In the genomic region with DNA sequence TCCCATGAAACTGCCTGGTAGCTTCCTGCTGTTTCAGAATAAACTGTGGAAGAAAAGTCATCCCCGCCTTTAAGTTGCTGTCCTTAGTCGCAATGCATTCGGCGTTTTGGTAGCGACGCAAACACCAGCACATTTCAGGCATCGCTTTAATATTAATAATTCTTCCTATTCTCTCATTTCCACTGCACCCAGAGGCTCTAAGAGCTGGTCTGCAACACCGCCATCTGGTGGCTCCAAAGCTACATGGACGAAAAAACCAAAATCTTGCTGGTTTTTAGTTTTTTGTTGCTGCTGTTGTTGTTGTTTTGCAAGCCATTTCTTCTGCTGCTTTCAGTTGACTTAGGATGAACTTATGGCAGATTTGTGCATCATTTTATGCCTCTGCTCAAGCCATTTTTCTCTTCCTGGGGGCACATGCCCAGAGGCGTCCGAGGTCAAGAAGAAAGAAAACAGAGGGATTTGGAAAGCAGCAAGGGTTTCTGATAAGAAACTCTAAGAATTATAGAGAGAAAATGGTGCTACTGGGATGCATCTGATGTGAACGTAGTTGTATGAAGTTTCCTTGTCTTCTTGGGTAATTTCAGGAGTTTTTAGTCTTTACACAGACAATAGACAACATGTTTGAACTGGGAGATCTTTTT, we compare ENCODE assay signal across 9 cellular contexts.
DNase-seq lines count a peak whose midpoint lies in the region; ATAC-seq, FAIRE-seq and TF ChIP-seq lines count a peak whose summit lies in the region.
"Had no signal": no experiment of that assay in that cellular context is flagged by ENCODE, and none has a peak within 500 bp of the region (broad histone marks: within the 10 kb centered on the region; RNA-seq: fewer than 3 reads in every experiment).

No MANE protein-coding gene starts in this region.

- no peak overlapping the region for H3K4me3 Mint-ChIP-seq in activated CD8-positive, alpha-beta T cell treated with anti-CD3 and anti-CD28 coated beads, Interleukin-2, amount 10 ng/mL, durations not matched to agents 7 days and 5 days
- H3K4me3 Mint-ChIP-seq: stimulated activated naive CD8-positive, alpha-beta T cell treated with anti-CD3 and anti-CD28 coated beads, Interleukin-15, amount 100 ng/mL, for 72 hours had no signal

- no peaks in the 10 kb centered on the region for H3K9me3 ChIP-seq in AG04450 (ENCODE audit: control insufficient read depth, insufficient read depth, low read length)
- H3K9me3 ChIP-seq in right cardiac atrium (ENCODE audit: control insufficient read depth, low read length): no peaks in the 10 kb centered on the region
- H3K9me3 ChIP-seq in small intestine (ENCODE audit: control insufficient read depth, low read depth): peaks cover 1% of the 10 kb centered on the region

- H3K27me3 Mint-ChIP-seq in activated CD8-positive, alpha-beta T cell treated with anti-CD3 and anti-CD28 coated beads, Interleukin-2, amount 10 ng/mL, durations not matched to agents 7 days and 5 days (ENCODE audit: low read depth): no peaks in the 10 kb centered on the region

- H3K27me3 ChIP-seq in AG04450 (ENCODE audit: control insufficient read depth, insufficient read depth, low read length) (no peaks in the 10 kb centered on the region), right cardiac atrium (ENCODE audit: control insufficient read depth, insufficient read depth) (no peaks in the 10 kb centered on the region), small intestine (ENCODE audit: control insufficient read depth in 2 of 2, insufficient read depth in 2 of 2, low read length in 2 of 2) (no peaks in the 10 kb centered on the region)

- peaks cover 6% of the 10 kb centered on the region for H3K9me3 Mint-ChIP-seq in activated CD8-positive, alpha-beta T cell treated with anti-CD3 and anti-CD28 coated beads, Interleukin-2, amount 10 ng/mL, durations not matched to agents 7 days and 5 days (ENCODE audit: insufficient read depth)

- H3K4me1 Mint-ChIP-seq in activated CD8-positive, alpha-beta T cell treated with anti-CD3 and anti-CD28 coated beads, Interleukin-2, amount 10 ng/mL, durations not matched to agents 7 days and 5 days (ENCODE audit: low read depth): no peaks in the 10 kb centered on the region
- H3K4me1 Mint-ChIP-seq: stimulated activated naive CD8-positive, alpha-beta T cell treated with anti-CD3 and anti-CD28 coated beads, Interleukin-15, amount 100 ng/mL, for 72 hours had no signal

- POLR2A ChIA-PET in AG04450 (lab: Yijun Ruan, JAX): no interaction called here
- POLR2A ChIA-PET in activated CD8-positive, alpha-beta T cell treated with anti-CD3 and anti-CD28 coated beads, Interleukin-2, amount 10 ng/mL, durations not matched to agents 7 days and 5 days (lab: Charles Lee): no interaction called here

- H3K27ac ChIP-seq in AG04450 (ENCODE audit: low read depth, low read length) (no peak overlapping the region), right cardiac atrium (ENCODE audit: low read length) (no peak overlapping the region), small intestine (ENCODE audit: low read depth in 1 of 2, low read length in 1 of 2) (no peak overlapping the region)

- H3K4me1 ChIP-seq in right cardiac atrium (ENCODE audit: control insufficient read depth, insufficient read depth, low read length) (no peaks in the 10 kb centered on the region), small intestine (ENCODE audit: control insufficient read depth in 2 of 2, insufficient read depth in 1 of 2, low read depth in 1 of 2, low read length in 1 of 2) (no peaks in the 10 kb centered on the region)

- peak; percentile 89 for TF ChIP-seq CTCF in AG04450 (IDR thresholded peaks at IDR 0.05; ENCODE audit: low read depth, low read length)
- peak; percentile 68 for TF ChIP-seq CTCF in GM12865 (IDR thresholded peaks at IDR 0.05; ENCODE audit: insufficient read depth, low read depth, low read length, missing control alignments)

- no peak for DNase-seq in AG04450 (ENCODE audit: low read depth, low spot score)
- DNase-seq in GM12865 (ENCODE audit: low read depth): peak; percentile 34
- DNase-seq in NCI-H146 treated with DMSO at 0.1 percent for 48 hours (lab: John Stamatoyannopoulos, UW; ENCODE audit: unreplicated experiment): peak; percentile 35
- DNase-seq in activated CD8-positive, alpha-beta T cell treated with anti-CD3 and anti-CD28 coated beads, Interleukin-2, amount 10 ng/mL, durations not matched to agents 7 days and 5 days: peak; percentile 23
- peak; percentile 26 to 67 (median 37) for DNase-seq in right cardiac atrium
- DNase-seq in small intestine: peak; percentile 3
- no peak for DNase-seq in activated gamma-delta T cell treated with Interleukin-2 at 50 U/mL for 16 hours

- intact Hi-C loops in right cardiac atrium (cut with DNase I): loop anchor here in 2 of 4 donors (5.0 to 10.0 kb wide), 2 partner anchors 901 to 904 kb away; no protein-coding TSS in a partner anchor

- CTCF ChIA-PET in AG04450 (lab: Charles Lee): interaction anchor here (0.6 to 3.5 kb wide), 23 partner anchors 7 to 1035 kb away, joined by 3 to 50 read pairs (median 3); no protein-coding TSS in a partner anchor
- CTCF ChIA-PET in activated CD8-positive, alpha-beta T cell treated with anti-CD3 and anti-CD28 coated beads, Interleukin-2, amount 10 ng/mL, durations not matched to agents 7 days and 5 days (lab: Charles Lee): no interaction called here

- ATAC-seq in activated CD8-positive, alpha-beta T cell treated with anti-CD3 and anti-CD28 coated beads, Interleukin-2, amount 10 ng/mL, durations not matched to agents 7 days and 5 days: no peak
- ATAC-seq in right cardiac atrium (peak in 1 of 2 donors; percentile 51), HG02870 (IDR thresholded peaks at IDR 0.05; ENCODE audit: unreplicated experiment) (no peak)
- ATAC-seq: stimulated activated naive CD8-positive, alpha-beta T cell treated with anti-CD3 and anti-CD28 coated beads, Interleukin-15, amount 100 ng/mL, for 72 hours had no signal

- H3K36me3 ChIP-seq in small intestine (ENCODE audit: control insufficient read depth in 2 of 2, insufficient read depth in 2 of 2, low read length in 2 of 2): no peaks in the 10 kb centered on the region

- H3K4me3 ChIP-seq in AG04450 (ENCODE audit: low read depth, low read length) (no peak overlapping the region), GM12865 (ENCODE audit: low read depth, low read length) (no peak overlapping the region), right cardiac atrium (ENCODE audit: low read length) (no peak overlapping the region), small intestine (ENCODE audit: low read depth in 1 of 2, low read length in 2 of 2) (no peak overlapping the region)

- H3K27ac Mint-ChIP-seq in activated CD8-positive, alpha-beta T cell treated with anti-CD3 and anti-CD28 coated beads, Interleukin-2, amount 10 ng/mL, durations not matched to agents 7 days and 5 days: no peak overlapping the region
- H3K27ac Mint-ChIP-seq: stimulated activated naive CD8-positive, alpha-beta T cell treated with anti-CD3 and anti-CD28 coated beads, Interleukin-15, amount 100 ng/mL, for 72 hours had no signal

- H3K36me3 Mint-ChIP-seq in activated CD8-positive, alpha-beta T cell treated with anti-CD3 and anti-CD28 coated beads, Interleukin-2, amount 10 ng/mL, durations not matched to agents 7 days and 5 days (ENCODE audit: low read depth): no peaks in the 10 kb centered on the region

- no peak for FAIRE-seq in small intestine (lab: Jason Lieb, UNC)

- 22% methylated on average over 12 of the region's 12 CpGs for WGBS in right cardiac atrium
- 38 to 50% (median 45%) methylated on average over 12 of the region's 12 CpGs for WGBS in small intestine, 3 donors

Comparison
In these comparisons a context has a peak if more than half of its experiments do, and no peak if none do; other contexts are left out.
1. DNase-seq: peak in GM12865 (single experiment), NCI-H146 treated with DMSO at 0.1 percent for 48 hours (single experiment), activated CD8-positive, alpha-beta T cell treated with anti-CD3 and anti-CD28 coated beads, Interleukin-2, amount 10 ng/mL, durations not matched to agents 7 days and 5 days (single experiment), right cardiac atrium (3 of 3) and small intestine (single experiment); none in AG04450 (single experiment) and activated gamma-delta T cell treated with Interleukin-2 at 50 U/mL for 16 hours (single experiment).